ENCODE assay signal across 8 cellular contexts in the genomic region with DNA sequence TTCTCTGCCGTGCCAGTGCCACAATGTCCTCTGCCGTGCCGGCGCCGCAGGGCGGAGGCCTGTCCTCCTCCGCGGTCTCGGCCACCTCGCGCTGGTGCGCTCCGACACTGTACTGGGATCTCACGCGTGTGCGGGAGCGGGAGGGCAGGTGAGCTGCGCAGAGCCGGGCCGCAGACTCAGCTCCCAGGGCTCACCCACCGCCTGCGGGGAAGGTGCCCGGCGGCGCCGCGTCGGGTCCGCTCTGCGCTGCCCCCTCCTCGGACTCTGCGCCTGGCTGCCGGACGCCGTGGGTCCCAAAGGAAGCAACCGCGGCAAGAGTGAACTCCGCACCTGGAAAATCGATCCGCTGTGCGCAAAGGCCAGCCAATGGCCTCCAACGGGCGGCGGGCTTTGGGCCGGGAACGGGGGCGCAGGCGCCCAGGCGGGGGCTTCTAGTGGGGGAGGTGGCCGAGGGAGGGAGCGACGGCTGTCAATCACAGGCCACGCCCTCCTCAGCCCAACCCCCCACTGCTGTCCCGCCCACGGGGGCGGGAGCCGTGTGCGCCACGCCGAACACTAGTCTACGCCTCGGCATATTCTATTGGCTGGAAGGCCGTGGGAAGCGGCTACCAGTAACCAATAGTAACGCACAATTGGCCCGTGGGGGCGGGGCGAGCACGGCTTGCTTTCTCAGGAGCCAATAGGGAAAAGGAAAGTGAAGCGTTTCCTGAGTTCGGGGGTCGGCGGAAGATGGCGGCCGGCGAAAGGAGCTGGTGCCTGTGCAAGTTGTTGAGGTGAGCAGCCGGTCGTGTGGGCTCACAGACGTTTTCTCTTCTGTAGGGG. TPM values are rescaled to one million over a fixed set of nuclear protein-coding genes. Genes with fewer than 3 reads are reported as not detected.
DNase-seq lines count a peak whose midpoint lies in the region; ATAC-seq, FAIRE-seq and TF ChIP-seq lines count a peak whose summit lies in the region.

A gene with protein sequence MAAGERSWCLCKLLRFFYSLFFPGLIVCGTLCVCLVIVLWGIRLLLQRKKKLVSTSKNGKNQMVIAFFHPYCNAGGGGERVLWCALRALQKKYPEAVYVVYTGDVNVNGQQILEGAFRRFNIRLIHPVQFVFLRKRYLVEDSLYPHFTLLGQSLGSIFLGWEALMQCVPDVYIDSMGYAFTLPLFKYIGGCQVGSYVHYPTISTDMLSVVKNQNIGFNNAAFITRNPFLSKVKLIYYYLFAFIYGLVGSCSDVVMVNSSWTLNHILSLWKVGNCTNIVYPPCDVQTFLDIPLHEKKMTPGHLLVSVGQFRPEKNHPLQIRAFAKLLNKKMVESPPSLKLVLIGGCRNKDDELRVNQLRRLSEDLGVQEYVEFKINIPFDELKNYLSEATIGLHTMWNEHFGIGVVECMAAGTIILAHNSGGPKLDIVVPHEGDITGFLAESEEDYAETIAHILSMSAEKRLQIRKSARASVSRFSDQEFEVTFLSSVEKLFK (plus strand): TSS at position 709 of the 822 bp plus-strand sequence. CDS start 21 bp downstream, at position 730.

- FAIRE-seq in astrocyte (lab: Jason Lieb, UNC) = peak; percentile 76

- DNase-seq in NCI-H1930 (lab: John Stamatoyannopoulos, UW) (peak; percentile 98 to 99), astrocyte (ENCODE audit: low read depth) (peak; percentile 91), hepatic stellate cell (ENCODE audit: low spot score) (peak; percentile 98), renal cortical epithelial cell (ENCODE audit: low read depth) (peak; percentile 95), cortex of kidney (lab: John Stamatoyannopoulos, UW) (no peak)
- DNase-seq in T-helper 2 cell treated with Interferon-gamma antibody and Interleukin-4, amounts not matched to agents 5 μg/mL and 100 μg/mL, for 36 hours (ENCODE audit: low spot score) = peak; percentile 100

- peak within 1 kb of the TSS; percentile 94 for H3K27ac Mint-ChIP-seq in T-helper 2 cell treated with Interferon-gamma antibody and Interleukin-4, amounts not matched to agents 5 μg/mL and 100 μg/mL, for 36 hours
- H3K27ac Mint-ChIP-seq in astrocyte (ENCODE audit: unreplicated experiment) = peak within 1 kb of the TSS; percentile 99

- peak within 1 kb of the TSS; percentile 100 for H2AFZ ChIP-seq in astrocyte (ENCODE audit: low read depth, low read length)

- peaks cover 4% of the 10 kb centered on the region for H3K4me1 ChIP-seq in astrocyte (ENCODE audit: insufficient read depth, low read length)

- H3K36me3 ChIP-seq in astrocyte (ENCODE audit: insufficient read depth, low read length) = no peaks in the 10 kb centered on the region

- ATAC-seq in GM18502 (IDR thresholded peaks at IDR 0.05; ENCODE audit: poor library complexity, unreplicated experiment) = peak; percentile 99
- peak; percentile 99 for ATAC-seq in HG02970 (IDR thresholded peaks at IDR 0.05; ENCODE audit: low FRiP score, unreplicated experiment)

- H3K27me3 ChIP-seq in astrocyte (ENCODE audit: insufficient read depth, low read length) = peaks cover 12% of the 10 kb centered on the region

- H3K36me3 Mint-ChIP-seq in T-helper 2 cell treated with Interferon-gamma antibody and Interleukin-4, amounts not matched to agents 5 μg/mL and 100 μg/mL, for 36 hours (ENCODE audit: low read depth) = peaks cover 8% of the 10 kb centered on the region
- H3K36me3 Mint-ChIP-seq in astrocyte (ENCODE audit: low read depth, unreplicated experiment) = peaks cover 9% of the 10 kb centered on the region

- peak within 1 kb of the TSS; percentile 100 for H3K4me3 ChIP-seq in astrocyte (ENCODE audit: insufficient read depth, low read depth, low read length)

- peak within 1 kb of the TSS; percentile 100 for H3K4me3 Mint-ChIP-seq in T-helper 2 cell treated with Interferon-gamma antibody and Interleukin-4, amounts not matched to agents 5 μg/mL and 100 μg/mL, for 36 hours
- peak within 1 kb of the TSS; percentile 99 for H3K4me3 Mint-ChIP-seq in astrocyte (ENCODE audit: unreplicated experiment)

- peaks cover 34% of the 10 kb centered on the region for H3K27me3 Mint-ChIP-seq in T-helper 2 cell treated with Interferon-gamma antibody and Interleukin-4, amounts not matched to agents 5 μg/mL and 100 μg/mL, for 36 hours (ENCODE audit: low read depth)
- peaks cover 6% of the 10 kb centered on the region for H3K27me3 Mint-ChIP-seq in astrocyte (ENCODE audit: low read depth, unreplicated experiment)

- peak within 1 kb of the TSS; percentile 98 for H3K4me2 ChIP-seq in astrocyte (ENCODE audit: low read length)

- peaks cover 17% of the 10 kb centered on the region for H3K4me1 Mint-ChIP-seq in T-helper 2 cell treated with Interferon-gamma antibody and Interleukin-4, amounts not matched to agents 5 μg/mL and 100 μg/mL, for 36 hours (ENCODE audit: low read depth)
- peaks cover 3% of the 10 kb centered on the region for H3K4me1 Mint-ChIP-seq in astrocyte (ENCODE audit: low read depth, unreplicated experiment)

- no peaks in the 10 kb centered on the region for H3K9me3 Mint-ChIP-seq in T-helper 2 cell treated with Interferon-gamma antibody and Interleukin-4, amounts not matched to agents 5 μg/mL and 100 μg/mL, for 36 hours
- peaks cover 5% of the 10 kb centered on the region for H3K9me3 Mint-ChIP-seq in astrocyte (ENCODE audit: unreplicated experiment)

- peaks cover 48% of the 10 kb centered on the region for H3K79me2 ChIP-seq in astrocyte (ENCODE audit: insufficient read depth, low read length)

- H3K27ac ChIP-seq in astrocyte (ENCODE audit: low read depth, low read length) = peak within 1 kb of the TSS; percentile 95

- no peaks in the 10 kb centered on the region for H3K9me3 ChIP-seq in astrocyte (ENCODE audit: insufficient read depth, low read depth, low read length)

- TF ChIP-seq CTCF in astrocyte (IDR thresholded peaks at IDR 0.05; ENCODE audit: insufficient read depth, low read depth, low read length) = no peak

- peak within 1 kb of the TSS; percentile 96 for H3K9ac ChIP-seq in astrocyte (ENCODE audit: low read length)

- H4K20me1 ChIP-seq in astrocyte (ENCODE audit: insufficient read depth, low read length) = peaks cover 22% of the 10 kb centered on the region

RNA-seq across cellular contexts. Expression of the gene that starts here (rescaled TPM):
- total RNA-seq in astrocyte (57.7 and 62.1 TPM in 2 replicates), renal cortical epithelial cell (23.8 and 41.3 TPM in 2 replicates)
